8 cellular contexts compared by ENCODE assay signal in the genomic region with DNA sequence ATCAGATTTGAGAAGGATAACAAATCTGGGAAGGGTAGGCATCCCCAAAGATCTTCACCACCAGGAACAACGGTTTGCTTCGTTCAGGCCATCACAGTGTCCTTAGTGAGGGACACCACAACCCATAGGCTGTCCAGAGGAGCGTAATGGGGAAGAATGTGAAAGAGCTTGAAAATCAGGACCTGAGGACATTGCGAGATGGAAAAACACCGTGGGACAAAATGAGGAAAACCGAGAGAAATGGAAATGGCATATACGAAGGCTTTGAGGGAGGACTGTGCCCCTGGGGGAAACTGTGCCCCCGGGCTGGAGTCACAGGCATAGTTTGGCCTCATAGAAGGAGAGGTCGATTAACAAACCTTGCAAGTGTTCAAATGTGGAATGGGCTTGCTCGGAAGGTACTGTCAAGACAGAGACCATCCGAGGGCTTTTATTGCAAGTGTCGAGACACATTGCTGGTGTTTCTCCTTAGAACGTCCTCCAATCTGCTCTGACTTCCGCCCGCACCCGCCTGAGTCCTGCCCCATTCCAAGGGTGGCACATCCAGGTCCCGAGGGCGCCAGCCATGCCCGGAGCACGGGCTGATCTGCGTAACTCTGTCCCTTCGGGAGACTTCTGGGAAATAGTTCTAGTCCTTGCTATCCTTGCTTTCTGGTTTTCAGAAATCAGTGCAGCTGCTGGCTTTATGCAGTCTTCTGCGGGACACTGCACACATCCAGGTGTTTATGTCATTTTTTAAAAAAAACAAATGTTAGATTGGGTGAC. TPM values are rescaled to one million over a fixed set of nuclear protein-coding genes. Genes with fewer than 3 reads are reported as not detected.
DNase-seq lines count a peak whose midpoint lies in the region; ATAC-seq and TF ChIP-seq lines count a peak whose summit lies in the region.

No MANE protein-coding gene starts in this region.

- no peaks in the 10 kb centered on the region for H3K9me2 ChIP-seq in hepatocyte (replicated peaks; ENCODE audit: insufficient read depth)

- DNase-seq in activated gamma-delta T cell treated with Interleukin-2 at 50 U/mL for 16 hours (peak; percentile 9), activated gamma-delta T cell (lab: John Stamatoyannopoulos, UW) (no peak), RWPE1 (ENCODE audit: low spot score) (peak; percentile 17), ascending aorta (ENCODE audit: low spot score in 2 of 2) (peak; percentile 23 to 87), hepatocyte (ENCODE audit: low spot score) (peak; percentile 52), cerebellar nuclear complex (lab: John Stamatoyannopoulos, UW) (no peak)

- CTCF ChIA-PET in RWPE1 (lab: Yijun Ruan, JAX) = no interaction called here

- H4K20me1 ChIP-seq in hepatocyte (ENCODE audit: insufficient read depth, poor library complexity, severe bottlenecking) = peaks cover 8% of the 10 kb centered on the region

- H3K27ac ChIP-seq in RWPE1 (peak overlapping the region; percentile 99), ascending aorta (peak overlapping the region; percentile 89 to 96), hepatocyte (peak overlapping the region; percentile 76), rectal smooth muscle tissue (ENCODE audit: low read depth, low read length) (peak overlapping the region; percentile 81)

- H3K79me2 ChIP-seq in hepatocyte = peaks cover 33% of the 10 kb centered on the region

- TF ChIP-seq CTCF in RWPE1 (conservative IDR thresholded peaks at IDR 0.05; ENCODE audit: low read depth) (no peak), ascending aorta (IDR thresholded peaks at IDR 0.05) (no peak), hepatocyte (IDR thresholded peaks at IDR 0.05; ENCODE audit: poor library complexity) (no peak)

- 23% methylated on average over 23 of the region's 23 CpGs for WGBS in hepatocyte (ENCODE audit: low lambda C conversion rate, missing lambda C conversion rate)

- peak overlapping the region; percentile 71 for H3K9ac ChIP-seq in rectal smooth muscle tissue (ENCODE audit: low read length)

- H3K4me1 ChIP-seq in ascending aorta (no peaks in the 10 kb centered on the region), hepatocyte (ENCODE audit: insufficient read depth) (no peaks in the 10 kb centered on the region), rectal smooth muscle tissue (ENCODE audit: control insufficient read depth, insufficient read depth, low read length) (peaks cover 8% of the 10 kb centered on the region)

- H3K9me3 ChIP-seq in ascending aorta (no peaks in the 10 kb centered on the region), hepatocyte (ENCODE audit: low read depth) (no peaks in the 10 kb centered on the region)

- H3K4me3 ChIP-seq in ascending aorta (peak overlapping the region; percentile 63 to 92), hepatocyte (peak overlapping the region; percentile 51), rectal smooth muscle tissue (ENCODE audit: low read length) (peak overlapping the region; percentile 89)

- peak; percentile 19 for ATAC-seq in HG03175 (IDR thresholded peaks at IDR 0.05; ENCODE audit: unreplicated experiment)

- no peaks in the 10 kb centered on the region for H3K36me3 ChIP-seq in ascending aorta
- no peaks in the 10 kb centered on the region for H3K36me3 ChIP-seq in hepatocyte (replicated peaks; ENCODE audit: insufficient read depth, low read depth)
- no peaks in the 10 kb centered on the region for H3K36me3 ChIP-seq in rectal smooth muscle tissue (ENCODE audit: control insufficient read depth, insufficient read depth, low read length)

- peak overlapping the region; percentile 85 for H3K4me2 ChIP-seq in hepatocyte

- peak overlapping the region; percentile 76 for H2AFZ ChIP-seq in hepatocyte

- intact Hi-C loops in ascending aorta (cut with DNase I) = loop anchor here (5.0 to 10.0 kb wide), 2 partner anchors 47 to 454 kb away; a partner anchor contains a TSS

- H3K27me3 ChIP-seq in ascending aorta (no peaks in the 10 kb centered on the region), hepatocyte (no peaks in the 10 kb centered on the region), rectal smooth muscle tissue (ENCODE audit: control insufficient read depth, insufficient read depth, low read length) (no peaks in the 10 kb centered on the region)

- POLR2A ChIA-PET in RWPE1 (lab: Yijun Ruan, JAX; ENCODE audit: low non-redundant PET) = no interaction called here

RNA-seq across cellular contexts. Expression of a gene that starts 0.9 kb away (rescaled TPM):
- total RNA-seq in ascending aorta = 155 TPM
- 38.1 and 39.4 TPM in 2 replicates for total RNA-seq in hepatocyte
- 11.6 and 15.6 TPM in 2 replicates for polyA plus RNA-seq in hepatocyte

RNA-seq across cellular contexts. Expression of a gene that starts 51.1 kb away (rescaled TPM):
- not detected for total RNA-seq in ascending aorta
- not detected in 2 replicates for total RNA-seq in hepatocyte
- polyA plus RNA-seq in hepatocyte = not detected in 2 replicates

Comparison
In these comparisons a context has a peak if more than half of its experiments do, and no peak if none do; other contexts are left out.
1. DNase-seq: peak in activated gamma-delta T cell treated with Interleukin-2 at 50 U/mL for 16 hours (single experiment), RWPE1 (single experiment), ascending aorta (2 of 2) and hepatocyte (single experiment); none in activated gamma-delta T cell (single experiment) and cerebellar nuclear complex (0 of 2).
2. Peak in every context shown above with its lines, with median percentiles within 50 percentile points of each other: H3K27ac ChIP-seq and H3K4me3 ChIP-seq.